ENCODE assay signal across 8 cellular contexts in the genomic region with DNA sequence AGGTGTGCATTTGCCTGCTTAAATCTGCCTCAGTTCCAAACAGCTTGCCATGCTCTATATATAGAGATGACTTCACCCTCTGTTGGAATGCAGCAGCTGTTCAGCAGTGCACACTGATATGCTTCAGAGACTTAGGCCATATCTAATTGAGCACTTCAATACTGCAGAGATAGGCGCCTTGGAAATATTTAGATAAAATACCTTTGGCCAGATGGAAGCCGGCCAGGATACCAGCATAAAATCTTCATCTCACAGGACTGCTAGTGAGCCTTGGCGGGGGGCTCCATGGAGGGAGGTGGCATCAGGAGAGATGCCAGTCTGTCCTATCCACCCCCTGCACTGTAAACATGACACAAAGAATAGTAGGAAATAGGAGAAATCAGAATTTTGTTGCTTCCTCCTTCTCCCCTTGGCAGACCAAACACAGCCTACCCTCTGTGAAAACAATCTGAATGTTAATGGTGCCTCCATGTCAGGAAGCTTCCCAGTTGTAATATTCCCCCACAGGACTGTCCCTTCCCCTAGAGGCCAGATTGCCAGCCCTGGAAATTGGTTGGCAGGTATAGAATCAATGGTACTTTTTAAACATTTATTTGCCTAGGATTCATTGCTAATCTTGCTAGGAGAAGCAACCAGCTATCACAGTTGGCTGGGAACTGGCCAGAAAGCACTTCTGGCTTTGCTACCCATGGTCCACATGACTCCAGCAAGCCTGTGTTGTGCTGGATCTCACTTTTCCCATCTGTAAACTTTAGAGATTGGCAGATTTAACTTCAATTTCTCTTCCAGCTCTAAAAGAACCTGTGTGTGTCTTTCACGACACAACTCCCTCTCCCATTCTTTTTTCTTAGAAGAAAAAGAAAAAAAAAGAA.
A peak's percentile ranks its signal among the peaks of the same experiment; 100 is the strongest.
DNase-seq lines count a peak whose midpoint lies in the region; ATAC-seq, FAIRE-seq and TF ChIP-seq lines count a peak whose summit lies in the region.

No MANE protein-coding gene starts in this region.

- H3K9me3 ChIP-seq in kidney (ENCODE audit: control insufficient read depth in 1 of 2, low read length in 2 of 2) = no peaks in the 10 kb centered on the region

- H3K27me3 Mint-ChIP-seq in type B pancreatic cell = no peaks in the 10 kb centered on the region

- H3K9me3 Mint-ChIP-seq in type B pancreatic cell = peaks cover 3% of the 10 kb centered on the region

- no peak overlapping the region for H3K4me3 Mint-ChIP-seq in type B pancreatic cell

- TF ChIP-seq CTCF in kidney (IDR thresholded peaks at IDR 0.05; ENCODE audit: borderline replicate concordance, extremely low read depth, insufficient read depth) = no peak
- no peak for TF ChIP-seq CTCF in type B pancreatic cell (conservative IDR thresholded peaks at IDR 0.05)
- no peak for TF ChIP-seq CTCF in lower leg skin (IDR thresholded peaks at IDR 0.05)

- H3K27ac Mint-ChIP-seq in type B pancreatic cell = peak overlapping the region; percentile 32

- no peaks in the 10 kb centered on the region for H3K36me3 ChIP-seq in kidney (ENCODE audit: control insufficient read depth in 1 of 2, insufficient read depth in 2 of 2, low read length in 2 of 2)

- intact Hi-C loops in kidney (cut with DNase I) (loop anchor here (10.0 kb wide), 1 partner anchor 1126 kb away; a partner anchor contains a TSS), lower leg skin (cut with DNase I; ENCODE audit: low total_unique reads) (no loop called here)

- H3K4me1 ChIP-seq in kidney (ENCODE audit: control insufficient read depth in 1 of 2, insufficient read depth in 1 of 2, low read depth in 1 of 2, low read length in 2 of 2) = peaks cover 0 to 5% of the 10 kb centered on the region in 2 donors

- H3K36me3 Mint-ChIP-seq in type B pancreatic cell = no peaks in the 10 kb centered on the region

- H3K4me3 ChIP-seq in kidney (ENCODE audit: low read length in 2 of 2) (no peak overlapping the region), lower leg skin (ENCODE audit: low read depth, poor library complexity, severe bottlenecking) (no peak overlapping the region)

- H3K27ac ChIP-seq in kidney (ENCODE audit: low read depth in 2 of 2, low read length in 2 of 2) = no peak overlapping the region

- H3K9ac ChIP-seq in kidney (ENCODE audit: low read length in 2 of 2) = no peak overlapping the region

- FAIRE-seq in kidney (lab: Jason Lieb, UNC) = no peak

- DNase-seq in NCI-H2227 (lab: John Stamatoyannopoulos, UW; ENCODE audit: unreplicated experiment) (peak; percentile 31), NCI-H2227 treated with DMSO at 0.1 percent for 48 hours (lab: John Stamatoyannopoulos, UW) (no peak), astrocyte of the hippocampus (ENCODE audit: low read depth, low spot score) (peak; percentile 81), kidney (peak; percentile 30), type B pancreatic cell (ENCODE audit: extremely low spot score, unreplicated experiment) (no peak), lower leg skin (ENCODE audit: low spot score in 2 of 2) (no peak)

- ATAC-seq in HG03095 (IDR thresholded peaks at IDR 0.05; ENCODE audit: unreplicated experiment) = no peak
- no peak for ATAC-seq in GM19395 (IDR thresholded peaks at IDR 0.05; ENCODE audit: unreplicated experiment)

- 46 to 52% methylated on average over 4 of the region's 4 CpGs for WGBS in lower leg skin, 2 donors

- TF ChIP-seq POLR2A in lower leg skin (IDR thresholded peaks at IDR 0.05) = no peak

- peaks cover 30% of the 10 kb centered on the region for H3K4me1 Mint-ChIP-seq in type B pancreatic cell (ENCODE audit: unreplicated experiment)

Comparison
In these comparisons a context has a peak if more than half of its experiments do, and no peak if none do; other contexts are left out.
1. DNase-seq: peak in NCI-H2227 (single experiment), astrocyte of the hippocampus (single experiment) and kidney (single experiment); none in NCI-H2227 treated with DMSO at 0.1 percent for 48 hours (single experiment), type B pancreatic cell (single experiment) and lower leg skin (0 of 2).